In genomic region chr22:23268877-23269276, GRCh38 we compare ENCODE assay signal across 1 cellular context.
A peak's percentile ranks its signal among the peaks of the same experiment; 100 is the strongest.
TF ChIP-seq lines count a peak whose summit lies in the region.

No MANE protein-coding gene starts in this region.

TF ChIP-seq in H1, 55 proteins besides CTCF, POLR2A, EP300 and RAD21:
- TF ChIP-seq BCL11A (IDR thresholded peaks at IDR 0.05; ENCODE audit: low read depth in 2 of 2, low read length in 2 of 2) (no peak), SAP30 (IDR thresholded peaks at IDR 0.05; ENCODE audit: insufficient read depth, insufficient replicate concordance, low read length) (no peak), POLR2AphosphoS5 (IDR thresholded peaks at IDR 0.05; ENCODE audit: low read depth, low read length) (0 out of 2 replicates have a peak, but pooled peaks have one; percentile 14)
